ENCODE assay signal across 12 cellular contexts in genomic region chr1:224873645-224874369, GRCh38. TPM values are rescaled to one million over a fixed set of nuclear protein-coding genes. Genes with fewer than 3 reads are reported as not detected.
A peak's percentile ranks its signal among the peaks of the same experiment; 100 is the strongest.
DNase-seq lines count a peak whose midpoint lies in the region; ATAC-seq and TF ChIP-seq lines count a peak whose summit lies in the region.
"Had no signal": no experiment of that assay in that cellular context is flagged by ENCODE, and none has a peak within 500 bp of the region (broad histone marks: within the 10 kb centered on the region; RNA-seq: fewer than 3 reads in every experiment).

No MANE protein-coding gene starts in this region.

- no peak overlapping the region for H3K9ac ChIP-seq in SK-N-SH

- TF ChIP-seq EP300 in SK-N-SH (IDR thresholded peaks at IDR 0.05; ENCODE audit: borderline replicate concordance in 1 of 2, low read depth in 1 of 2, low read length in 1 of 2): no peak

- H3K27ac ChIP-seq in SK-N-SH (ENCODE audit: low read depth in 2 of 2, low read length in 1 of 2): no peak overlapping the region
- no peak overlapping the region for H3K27ac ChIP-seq in prostate gland

- no peak for TF ChIP-seq POLR2A in prostate gland (IDR thresholded peaks at IDR 0.05)

- ATAC-seq in HG03039 (IDR thresholded peaks at IDR 0.05; ENCODE audit: unreplicated experiment) (no peak), HG03469 (IDR thresholded peaks at IDR 0.05; ENCODE audit: unreplicated experiment) (no peak), HG02885 (IDR thresholded peaks at IDR 0.05; ENCODE audit: poor library complexity, unreplicated experiment) (no peak)

- POLR2A ChIA-PET in SK-N-SH (lab: Yijun Ruan, JAX): no interaction called here

- H3K4me1 ChIP-seq in SK-N-SH (ENCODE audit: control insufficient read depth in 1 of 2, insufficient read depth in 2 of 2, low read depth in 1 of 2, low read length in 1 of 2) (peaks cover 3 to 6% of the 10 kb centered on the region in 2 experiments; a peak in 3 of 4 replicates), prostate gland (replicated peaks) (peaks cover 5% of the 10 kb centered on the region)

- no peak overlapping the region for H3K4me3 ChIP-seq in SK-N-SH (ENCODE audit: low read depth in 2 of 2, low read length in 1 of 2)
- no peak overlapping the region for H3K4me3 ChIP-seq in fibroblast of the aortic adventitia (ENCODE audit: low read depth, low read length)
- no peak overlapping the region for H3K4me3 ChIP-seq in prostate gland

- H3K4me2 ChIP-seq in SK-N-SH: 0 out of 2 replicates have a peak overlapping the region, but pooled peaks have one; percentile 4

- DNase-seq in EH (ENCODE audit: low read depth): peak; percentile 37
- DNase-seq in SK-N-SH: no peak
- DNase-seq in fibroblast of the aortic adventitia (ENCODE audit: low read depth): peak; percentile 79
- DNase-seq in prostate gland (ENCODE audit: low spot score): peak; percentile 16
- no peak for DNase-seq in activated effector memory CD4-positive, alpha-beta T cell treated with Interleukin-2 at 50 U/mL for 16 hours
- DNase-seq: activated naive CD4-positive, alpha-beta T cell treated with anti-CD3 and anti-CD28 coated beads for 36 hours; CD8-positive, alpha-beta memory T cell; erythroblast; Kasumi-1 had no signal

- H3K9me3 ChIP-seq in SK-N-SH (no peaks in the 10 kb centered on the region), prostate gland (no peaks in the 10 kb centered on the region)

- 20% methylated on average over 3 of the region's 3 CpGs for WGBS in SK-N-SH (ENCODE audit: low lambda C conversion rate)
- WGBS in prostate gland: 9% methylated on average over 3 of the region's 3 CpGs

- no peaks in the 10 kb centered on the region for H3K79me2 ChIP-seq in SK-N-SH (ENCODE audit: insufficient read depth)

- no peaks in the 10 kb centered on the region for H3F3A ChIP-seq in SK-N-SH (replicated peaks; ENCODE audit: insufficient read depth)

- TF ChIP-seq CTCF in SK-N-SH (IDR thresholded peaks at IDR 0.05): no peak
- no peak for TF ChIP-seq CTCF in fibroblast of the aortic adventitia (IDR thresholded peaks at IDR 0.05; ENCODE audit: insufficient read depth, low read length)
- TF ChIP-seq CTCF in prostate gland (IDR thresholded peaks at IDR 0.05): no peak

- TF ChIP-seq RAD21 in SK-N-SH (IDR thresholded peaks at IDR 0.05; ENCODE audit: low read length): no peak

- H3K36me3 ChIP-seq in SK-N-SH (replicated peaks in 1 of 2; ENCODE audit: control insufficient read depth in 1 of 2, insufficient read depth in 2 of 2, low read length in 1 of 2) (no peaks in the 10 kb centered on the region), prostate gland (no peaks in the 10 kb centered on the region)

- no peaks in the 10 kb centered on the region for H4K20me1 ChIP-seq in SK-N-SH (ENCODE audit: insufficient read depth)

- no peaks in the 10 kb centered on the region for H3K9me2 ChIP-seq in SK-N-SH

- no peak overlapping the region for H2AFZ ChIP-seq in SK-N-SH (ENCODE audit: low read depth)

- CTCF ChIA-PET in SK-N-SH (lab: Yijun Ruan, JAX): interaction anchor here (2.3 to 3.4 kb wide), 3 partner anchors 21 to 360 kb away, joined by 6 to 23 read pairs (median 12); no protein-coding TSS in a partner anchor

- H3K27me3 ChIP-seq in SK-N-SH (ENCODE audit: insufficient read depth): no peaks in the 10 kb centered on the region
- H3K27me3 ChIP-seq in prostate gland (replicated peaks; ENCODE audit: insufficient read depth): no peaks in the 10 kb centered on the region

- intact Hi-C loops in prostate gland (cut with DNase I): no loop called here

TF ChIP-seq in SK-N-SH, 30 proteins besides CTCF, POLR2A, EP300 and RAD21:
- peak; percentile 69; the same call in 1 of the 2 replicates for TF ChIP-seq PBX3 (IDR thresholded peaks at IDR 0.05)
- peak; percentile 43; the same call in 1 of the 2 replicates for TF ChIP-seq JUND (IDR thresholded peaks at IDR 0.05)
- peak; percentile 42; the same call in 1 of the 2 replicates for TF ChIP-seq TCF12 (IDR thresholded peaks at IDR 0.05)
- no peak for TF ChIP-seq ELF1 (IDR thresholded peaks at IDR 0.05)
- peak; percentile 18; the same call in 1 of the 2 replicates for TF ChIP-seq NFIC (IDR thresholded peaks at IDR 0.05; ENCODE audit: borderline replicate concordance)
- no peak for TF ChIP-seq RCOR1 (IDR thresholded peaks at IDR 0.05; ENCODE audit: low read length)
- no peak for TF ChIP-seq RFX5 (IDR thresholded peaks at IDR 0.05; ENCODE audit: low read length)
- peak; percentile 39; the same call in 1 of the 2 replicates for TF ChIP-seq FOSL2 (IDR thresholded peaks at IDR 0.05; ENCODE audit: borderline replicate concordance, low read depth)

RNA-seq across cellular contexts. Expression of gene DNAH14, which starts 55.7 kb away (rescaled TPM):
- 8.0 and 11.3 TPM in 2 replicates for polyA plus RNA-seq in SK-N-SH (2012; rRNA removed)
- polyA plus RNA-seq in SK-N-SH (2012; cell fraction: cytosol; rRNA removed): 10.7 and 16.2 TPM in 2 replicates
- polyA plus RNA-seq in SK-N-SH (2012; cell fraction: nucleus; rRNA removed): 9.7 and 21.7 TPM in 2 replicates
- total RNA-seq in fibroblast of the aortic adventitia (ENCODE audit: low replicate concordance) (12.7 and 33.9 TPM in 2 replicates), prostate gland (10 to 100 TPM; 16.5 to 26.8 TPM)
- polyA plus RNA-seq: CD8-positive, alpha-beta memory T cell had no signal

Comparison
In these comparisons a context has a peak if more than half of its experiments do, and no peak if none do; other contexts are left out.
1. DNase-seq: peak in EH (single experiment), fibroblast of the aortic adventitia (single experiment) and prostate gland (single experiment); none in SK-N-SH (single experiment) and activated effector memory CD4-positive, alpha-beta T cell treated with Interleukin-2 at 50 U/mL for 16 hours (single experiment).